8 cellular contexts compared by ENCODE assay signal in the genomic region with DNA sequence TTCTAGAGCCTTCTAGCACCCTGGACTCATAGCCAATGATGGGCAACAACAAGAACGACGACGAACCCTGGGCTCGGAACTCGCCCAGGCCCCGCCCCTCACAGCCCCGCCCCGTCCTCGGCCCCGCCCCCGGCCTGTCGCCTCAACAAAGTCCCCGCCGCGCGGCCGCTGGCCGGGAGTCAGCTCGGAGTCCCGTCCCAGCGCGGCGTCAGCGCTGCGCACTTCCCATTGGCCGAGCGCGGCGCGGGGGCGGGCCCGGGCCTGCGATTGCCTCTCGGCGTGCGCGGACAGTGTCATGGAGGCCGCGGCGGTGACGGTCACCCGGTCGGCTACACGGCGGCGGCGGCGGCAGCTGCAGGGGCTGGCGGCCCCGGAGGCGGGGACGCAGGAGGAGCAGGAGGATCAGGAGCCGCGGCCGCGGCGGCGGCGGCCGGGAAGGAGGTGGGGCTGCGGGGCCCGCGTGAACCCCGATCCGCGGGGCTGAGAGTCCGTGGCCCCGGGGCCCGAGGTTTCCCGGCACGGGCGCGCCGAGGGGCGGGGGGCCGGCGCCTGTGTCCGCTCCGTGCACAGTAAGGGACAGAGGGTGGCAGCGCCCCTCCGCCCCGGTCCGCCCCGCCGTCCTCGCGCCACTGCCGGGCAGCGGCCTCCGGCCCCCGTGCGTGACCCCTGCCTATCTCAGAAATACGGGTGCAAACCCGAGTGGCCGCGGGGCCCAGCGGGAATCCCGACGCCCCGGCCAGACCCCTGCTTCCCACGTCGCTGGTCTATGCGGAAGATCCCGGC. TPM values are rescaled to one million over a fixed set of nuclear protein-coding genes. Genes with fewer than 3 reads are reported as not detected.
A peak's percentile ranks its signal among the peaks of the same experiment; 100 is the strongest.
DNase-seq lines count a peak whose midpoint lies in the region; ATAC-seq, FAIRE-seq and TF ChIP-seq lines count a peak whose summit lies in the region.

A gene with protein sequence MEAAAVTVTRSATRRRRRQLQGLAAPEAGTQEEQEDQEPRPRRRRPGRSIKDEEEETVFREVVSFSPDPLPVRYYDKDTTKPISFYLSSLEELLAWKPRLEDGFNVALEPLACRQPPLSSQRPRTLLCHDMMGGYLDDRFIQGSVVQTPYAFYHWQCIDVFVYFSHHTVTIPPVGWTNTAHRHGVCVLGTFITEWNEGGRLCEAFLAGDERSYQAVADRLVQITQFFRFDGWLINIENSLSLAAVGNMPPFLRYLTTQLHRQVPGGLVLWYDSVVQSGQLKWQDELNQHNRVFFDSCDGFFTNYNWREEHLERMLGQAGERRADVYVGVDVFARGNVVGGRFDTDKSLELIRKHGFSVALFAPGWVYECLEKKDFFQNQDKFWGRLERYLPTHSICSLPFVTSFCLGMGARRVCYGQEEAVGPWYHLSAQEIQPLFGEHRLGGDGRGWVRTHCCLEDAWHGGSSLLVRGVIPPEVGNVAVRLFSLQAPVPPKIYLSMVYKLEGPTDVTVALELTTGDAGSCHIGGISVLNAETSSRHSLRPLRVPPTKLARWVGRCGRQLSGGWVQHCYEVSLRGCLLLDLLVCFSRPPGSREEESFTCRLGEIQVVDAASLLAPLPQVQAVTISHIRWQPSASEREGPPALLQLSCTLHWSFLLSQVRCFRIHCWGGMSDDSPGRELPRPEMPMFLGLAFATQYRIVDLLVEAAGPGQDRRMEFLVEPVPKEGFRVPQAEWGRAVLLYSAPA (plus strand): TSS at position 175 of the 783 bp plus-strand sequence. CDS start 121 bp downstream, at position 296.

- no peak for TF ChIP-seq RAD21 in A549 (conservative IDR thresholded peaks at IDR 0.05 in 1 of 2, IDR thresholded peaks at IDR 0.05 in 1 of 2)

- TF ChIP-seq CTCF in A549 (IDR thresholded peaks at IDR 0.05) (no peak), WERI-Rb-1 (IDR thresholded peaks at IDR 0.05; ENCODE audit: low read depth, low read length) (no peak)

- 0% methylated on average over 47 of the region's 104 CpGs for WGBS in A549 (ENCODE audit: missing lambda C conversion rate)

- H3K36me3 ChIP-seq in WERI-Rb-1 (peaks cover 36% of the 10 kb centered on the region), iPS-20b (ENCODE audit: insufficient read depth, low read depth, low read length) (peaks cover 15% of the 10 kb centered on the region), skeletal muscle tissue (ENCODE audit: control insufficient read depth in 3 of 3, insufficient read depth in 3 of 3, low read length in 3 of 3) (peaks cover 16 to 17% (median 16%) of the 10 kb centered on the region in 3 donors)

- H3K9ac ChIP-seq in iPS-20b (ENCODE audit: low read depth, low read length): peak within 1 kb of the TSS; percentile 66; the same call in 1 of the 2 replicates
- peak within 1 kb of the TSS; percentile 78 to 94 (median 84) for H3K9ac ChIP-seq in skeletal muscle tissue (ENCODE audit: low read depth in 1 of 3, low read length in 3 of 3)

- POLR2A ChIA-PET in A549 (lab: Yijun Ruan, JAX): interaction anchor here (0.6 to 1.2 kb wide), 5 partner anchors 12 to 64 kb away, joined by 3 to 5 read pairs (median 3); no protein-coding TSS in a partner anchor

- H3K27ac ChIP-seq in A549 (peak within 1 kb of the TSS; percentile 81 to 91), WERI-Rb-1 (peak within 1 kb of the TSS; percentile 78), iPS-20b (ENCODE audit: low read length) (no peak within 1 kb of the TSS), skeletal muscle tissue (ENCODE audit: low read depth, low read length) (peak within 1 kb of the TSS; percentile 80)

- ATAC-seq in A549 (peak; percentile 96 to 98), GM18868 (IDR thresholded peaks at IDR 0.05; ENCODE audit: unreplicated experiment) (peak; percentile 93), HG03108 (IDR thresholded peaks at IDR 0.05; ENCODE audit: unreplicated experiment) (peak; percentile 93)

- in situ Hi-C loops in T47D (cut with HindIII; ENCODE audit: low pct_unique_long_range_greater_than_20kb, low sequenced_read_pairs): no loop called here

- no peaks in the 10 kb centered on the region for H3K27me3 ChIP-seq in WERI-Rb-1 (ENCODE audit: insufficient read depth, low read depth, severe bottlenecking)
- peaks cover 14% of the 10 kb centered on the region; the same call in 1 of the 2 replicates for H3K27me3 ChIP-seq in iPS-20b (ENCODE audit: insufficient read depth, low read length)
- no peaks in the 10 kb centered on the region for H3K27me3 ChIP-seq in skeletal muscle tissue (ENCODE audit: control insufficient read depth in 3 of 3, insufficient read depth in 3 of 3, low read length in 3 of 3)

- H3K4me1 ChIP-seq in A549: peaks cover 12% of the 10 kb centered on the region; the same call in 2 of the 3 replicates
- no peaks in the 10 kb centered on the region for H3K4me1 ChIP-seq in iPS-20b (ENCODE audit: insufficient read depth, low read length)
- H3K4me1 ChIP-seq in skeletal muscle tissue (ENCODE audit: control insufficient read depth in 3 of 3, insufficient read depth in 3 of 3, low read length in 3 of 3): peaks cover 21 to 39% (median 38%) of the 10 kb centered on the region in 3 donors

- TF ChIP-seq EP300 in A549 (IDR thresholded peaks at IDR 0.05): no peak

- H3K4me3 ChIP-seq in A549: peak within 1 kb of the TSS; percentile 79
- H3K4me3 ChIP-seq in WERI-Rb-1 (ENCODE audit: low read depth, low read length): peak within 1 kb of the TSS; percentile 78
- peak within 1 kb of the TSS; percentile 70 for H3K4me3 ChIP-seq in iPS-20b (ENCODE audit: low read length)
- H3K4me3 ChIP-seq in skeletal muscle tissue (ENCODE audit: low read length in 3 of 3): peak within 1 kb of the TSS; percentile 77 to 91 (median 91)

- peak within 1 kb of the TSS; percentile 87 for H3K4me2 ChIP-seq in A549

- H3K9me3 ChIP-seq in A549: no peaks in the 10 kb centered on the region
- H3K9me3 ChIP-seq in WERI-Rb-1 (ENCODE audit: severe bottlenecking): no peaks in the 10 kb centered on the region
- H3K9me3 ChIP-seq in iPS-20b (ENCODE audit: insufficient read depth, low read depth, low read length): no peaks in the 10 kb centered on the region
- H3K9me3 ChIP-seq in skeletal muscle tissue (ENCODE audit: control insufficient read depth in 3 of 3, low read length in 3 of 3): no peaks in the 10 kb centered on the region

- DNase-seq in A549 (ENCODE audit: low read depth in 1 of 2, low spot score in 1 of 2) (peak; percentile 95 to 98), NCI-H2196 (lab: John Stamatoyannopoulos, UW; ENCODE audit: unreplicated experiment) (peak; percentile 98), WERI-Rb-1 (peak; percentile 97), T47D (ENCODE audit: low read depth in 1 of 2, low spot score in 1 of 2) (peak; percentile 97 to 99)

- TF ChIP-seq POLR2A in A549 (IDR thresholded peaks at IDR 0.05; ENCODE audit: low read length): peak; percentile 94

- FAIRE-seq in A549 (lab: Jason Lieb, UNC): no peak

- CTCF ChIA-PET in A549 (lab: Yijun Ruan, JAX): interaction anchor here (0.6 to 10.9 kb wide), 13 partner anchors 10 to 634 kb away, joined by 3 to 147 read pairs (median 5); a partner anchor contains a TSS

TF ChIP-seq in A549, 52 proteins besides CTCF, POLR2A, EP300 and RAD21 (continues in another document):
- TF ChIP-seq, protein P1, sequence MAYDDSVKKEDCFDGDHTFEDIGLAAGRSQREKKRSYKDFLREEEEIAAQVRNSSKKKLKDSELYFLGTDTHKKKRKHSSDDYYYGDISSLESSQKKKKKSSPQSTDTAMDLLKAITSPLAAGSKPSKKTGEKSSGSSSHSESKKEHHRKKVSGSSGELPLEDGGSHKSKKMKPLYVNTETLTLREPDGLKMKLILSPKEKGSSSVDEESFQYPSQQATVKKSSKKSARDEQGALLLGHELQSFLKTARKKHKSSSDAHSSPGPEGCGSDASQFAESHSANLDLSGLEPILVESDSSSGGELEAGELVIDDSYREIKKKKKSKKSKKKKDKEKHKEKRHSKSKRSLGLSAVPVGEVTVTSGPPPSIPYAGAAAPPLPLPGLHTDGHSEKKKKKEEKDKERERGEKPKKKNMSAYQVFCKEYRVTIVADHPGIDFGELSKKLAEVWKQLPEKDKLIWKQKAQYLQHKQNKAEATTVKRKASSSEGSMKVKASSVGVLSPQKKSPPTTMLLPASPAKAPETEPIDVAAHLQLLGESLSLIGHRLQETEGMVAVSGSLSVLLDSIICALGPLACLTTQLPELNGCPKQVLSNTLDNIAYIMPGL (CRISPR knock-in tag; IDR thresholded peaks at IDR 0.05; ENCODE audit: borderline replicate concordance): no peak
- TF ChIP-seq FOSB (CRISPR knock-in tag; IDR thresholded peaks at IDR 0.05) (no peak), NPAS2 (CRISPR knock-in tag; IDR thresholded peaks at IDR 0.05; ENCODE audit: borderline replicate concordance) (no peak), NFE2L2 (conservative IDR thresholded peaks at IDR 0.05; ENCODE audit: low read length) (no peak), GATA3 (IDR thresholded peaks at IDR 0.05; ENCODE audit: borderline replicate concordance) (no peak), MAZ (IDR thresholded peaks at IDR 0.05; ENCODE audit: borderline replicate concordance, low read depth, low read length) (no peak), RFX5 (IDR thresholded peaks at IDR 0.05) (0 out of 2 replicates have a peak, but pooled peaks have one; percentile 35), CEBPB (IDR thresholded peaks at IDR 0.05) (no peak), CBX2 (IDR thresholded peaks at IDR 0.05; ENCODE audit: borderline replicate concordance, low read depth) (no peak), ZNF302 (CRISPR knock-in tag; IDR thresholded peaks at IDR 0.05) (no peak), POLR2AphosphoS2 (conservative IDR thresholded peaks at IDR 0.05; ENCODE audit: low read length) (no peak), HOXB5 (CRISPR knock-in tag; IDR thresholded peaks at IDR 0.05) (peak; percentile 34; the same call in 1 of the 2 replicates), CBX8 (IDR thresholded peaks at IDR 0.05) (no peak)
- TF ChIP-seq, protein P2, sequence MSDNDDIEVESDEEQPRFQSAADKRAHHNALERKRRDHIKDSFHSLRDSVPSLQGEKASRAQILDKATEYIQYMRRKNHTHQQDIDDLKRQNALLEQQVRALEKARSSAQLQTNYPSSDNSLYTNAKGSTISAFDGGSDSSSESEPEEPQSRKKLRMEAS (IDR thresholded peaks at IDR 0.05): peak; percentile 69
- TF ChIP-seq, protein P3, sequence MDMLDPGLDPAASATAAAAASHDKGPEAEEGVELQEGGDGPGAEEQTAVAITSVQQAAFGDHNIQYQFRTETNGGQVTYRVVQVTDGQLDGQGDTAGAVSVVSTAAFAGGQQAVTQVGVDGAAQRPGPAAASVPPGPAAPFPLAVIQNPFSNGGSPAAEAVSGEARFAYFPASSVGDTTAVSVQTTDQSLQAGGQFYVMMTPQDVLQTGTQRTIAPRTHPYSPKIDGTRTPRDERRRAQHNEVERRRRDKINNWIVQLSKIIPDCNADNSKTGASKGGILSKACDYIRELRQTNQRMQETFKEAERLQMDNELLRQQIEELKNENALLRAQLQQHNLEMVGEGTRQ (IDR thresholded peaks at IDR 0.05): no peak

RNA-seq across cellular contexts. Expression of the gene that starts here (rescaled TPM):
- polyA plus RNA-seq in A549 (2011; rRNA removed): 11.5 and 13.4 TPM in 2 replicates
- polyA plus RNA-seq in A549 (2012; cell fraction: cytosol; rRNA removed): 20.8 and 25.0 TPM in 2 replicates
- 232 and 242 TPM in 2 replicates for polyA plus RNA-seq in A549 (2012; cell fraction: nucleus; rRNA removed)
- polyA plus RNA-seq in A549 (2017; fragmentation: RNase III; extraction: RNeasy Plus Mini Kit Qiagen cat#74134 plus additional on column Dnase treatment): 33.8 to 41.7 TPM (median 38.0 TPM) in 3 replicates
- 17.5 and 25.8 TPM in 2 replicates for polyA minus RNA-seq in A549 (2011; rRNA and poly(A)+ RNA removed)
- total RNA-seq in skeletal muscle tissue: 12.5 TPM
